In the genomic region with DNA sequence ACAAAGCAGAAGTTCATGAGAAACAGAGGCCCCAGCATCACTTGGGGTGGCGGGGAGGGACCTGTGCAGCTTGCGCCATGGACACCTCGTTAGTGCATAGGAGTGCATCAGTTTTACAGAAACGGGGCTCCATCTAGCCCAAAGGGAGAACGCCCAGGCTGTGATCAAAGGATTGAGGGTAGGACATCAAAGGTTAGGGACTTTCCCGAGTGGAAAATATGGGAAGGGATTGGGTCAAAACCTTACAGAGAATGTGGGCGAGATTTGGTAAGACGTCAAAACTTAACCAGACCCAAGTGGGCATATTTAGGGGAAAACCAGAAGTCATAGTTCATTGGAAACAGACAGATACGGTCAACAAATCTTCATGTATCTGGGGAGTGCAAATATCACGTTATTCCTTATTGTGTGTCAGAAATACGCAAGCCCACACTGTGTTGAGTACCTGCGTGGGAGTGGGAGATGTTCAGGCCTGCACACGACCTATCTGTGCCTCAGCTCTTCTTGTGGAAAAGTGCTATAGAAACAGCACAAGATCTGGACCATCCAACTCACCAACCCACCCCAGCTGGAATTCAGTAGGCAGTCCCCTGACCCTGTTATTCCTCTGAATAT, we compare ENCODE assay signal across 1 cellular context.
TF ChIP-seq lines count a peak whose summit lies in the region.

No MANE protein-coding gene starts in this region.

TF ChIP-seq in GM12878, 131 proteins besides CTCF, POLR2A, EP300 and RAD21 (continued from another document and continues in another):
- TF ChIP-seq TCF3 (IDR thresholded peaks at IDR 0.05; ENCODE audit: borderline replicate concordance, insufficient read depth, low read depth, low read length): 0 out of 2 replicates have a peak, but pooled peaks have one; percentile 34
- no peak for TF ChIP-seq CBX3 (IDR thresholded peaks at IDR 0.05; ENCODE audit: borderline replicate concordance, low read depth)
- TF ChIP-seq BMI1 (IDR thresholded peaks at IDR 0.05; ENCODE audit: borderline replicate concordance): peak; percentile 60; the same call in 1 of the 2 replicates
- peak; percentile 28; the same call in 1 of the 2 replicates for TF ChIP-seq JUNB (IDR thresholded peaks at IDR 0.05)
- TF ChIP-seq MYC (IDR thresholded peaks at IDR 0.05; ENCODE audit: insufficient read depth, insufficient read length, insufficient replicate concordance, low read length, severe bottlenecking): no peak
- TF ChIP-seq, protein P1, sequence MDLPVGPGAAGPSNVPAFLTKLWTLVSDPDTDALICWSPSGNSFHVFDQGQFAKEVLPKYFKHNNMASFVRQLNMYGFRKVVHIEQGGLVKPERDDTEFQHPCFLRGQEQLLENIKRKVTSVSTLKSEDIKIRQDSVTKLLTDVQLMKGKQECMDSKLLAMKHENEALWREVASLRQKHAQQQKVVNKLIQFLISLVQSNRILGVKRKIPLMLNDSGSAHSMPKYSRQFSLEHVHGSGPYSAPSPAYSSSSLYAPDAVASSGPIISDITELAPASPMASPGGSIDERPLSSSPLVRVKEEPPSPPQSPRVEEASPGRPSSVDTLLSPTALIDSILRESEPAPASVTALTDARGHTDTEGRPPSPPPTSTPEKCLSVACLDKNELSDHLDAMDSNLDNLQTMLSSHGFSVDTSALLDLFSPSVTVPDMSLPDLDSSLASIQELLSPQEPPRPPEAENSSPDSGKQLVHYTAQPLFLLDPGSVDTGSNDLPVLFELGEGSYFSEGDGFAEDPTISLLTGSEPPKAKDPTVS (IDR thresholded peaks at IDR 0.05; ENCODE audit: low read depth, low read length): no peak
- TF ChIP-seq, protein P2, sequence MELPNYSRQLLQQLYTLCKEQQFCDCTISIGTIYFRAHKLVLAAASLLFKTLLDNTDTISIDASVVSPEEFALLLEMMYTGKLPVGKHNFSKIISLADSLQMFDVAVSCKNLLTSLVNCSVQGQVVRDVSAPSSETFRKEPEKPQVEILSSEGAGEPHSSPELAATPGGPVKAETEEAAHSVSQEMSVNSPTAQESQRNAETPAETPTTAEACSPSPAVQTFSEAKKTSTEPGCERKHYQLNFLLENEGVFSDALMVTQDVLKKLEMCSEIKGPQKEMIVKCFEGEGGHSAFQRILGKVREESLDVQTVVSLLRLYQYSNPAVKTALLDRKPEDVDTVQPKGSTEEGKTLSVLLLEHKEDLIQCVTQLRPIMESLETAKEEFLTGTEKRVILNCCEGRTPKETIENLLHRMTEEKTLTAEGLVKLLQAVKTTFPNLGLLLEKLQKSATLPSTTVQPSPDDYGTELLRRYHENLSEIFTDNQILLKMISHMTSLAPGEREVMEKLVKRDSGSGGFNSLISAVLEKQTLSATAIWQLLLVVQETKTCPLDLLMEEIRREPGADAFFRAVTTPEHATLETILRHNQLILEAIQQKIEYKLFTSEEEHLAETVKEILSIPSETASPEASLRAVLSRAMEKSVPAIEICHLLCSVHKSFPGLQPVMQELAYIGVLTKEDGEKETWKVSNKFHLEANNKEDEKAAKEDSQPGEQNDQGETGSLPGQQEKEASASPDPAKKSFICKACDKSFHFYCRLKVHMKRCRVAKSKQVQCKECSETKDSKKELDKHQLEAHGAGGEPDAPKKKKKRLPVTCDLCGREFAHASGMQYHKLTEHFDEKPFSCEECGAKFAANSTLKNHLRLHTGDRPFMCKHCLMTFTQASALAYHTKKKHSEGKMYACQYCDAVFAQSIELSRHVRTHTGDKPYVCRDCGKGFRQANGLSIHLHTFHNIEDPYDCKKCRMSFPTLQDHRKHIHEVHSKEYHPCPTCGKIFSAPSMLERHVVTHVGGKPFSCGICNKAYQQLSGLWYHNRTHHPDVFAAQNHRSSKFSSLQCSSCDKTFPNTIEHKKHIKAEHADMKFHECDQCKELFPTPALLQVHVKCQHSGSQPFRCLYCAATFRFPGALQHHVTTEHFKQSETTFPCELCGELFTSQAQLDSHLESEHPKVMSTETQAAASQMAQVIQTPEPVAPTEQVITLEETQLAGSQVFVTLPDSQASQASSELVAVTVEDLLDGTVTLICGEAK (IDR thresholded peaks at IDR 0.05; ENCODE audit: borderline replicate concordance): no peak
- peak; percentile 46; the same call in 1 of the 2 replicates for TF ChIP-seq BCL11A (IDR thresholded peaks at IDR 0.05; ENCODE audit: low read depth, low read length)
- peak; percentile 16 for TF ChIP-seq SP1 (IDR thresholded peaks at IDR 0.05; ENCODE audit: low read depth, low read length)
- no peak for TF ChIP-seq MEF2B (IDR thresholded peaks at IDR 0.05; ENCODE audit: partially characterized antibody, poor library complexity, severe bottlenecking)
- TF ChIP-seq, protein P3, sequence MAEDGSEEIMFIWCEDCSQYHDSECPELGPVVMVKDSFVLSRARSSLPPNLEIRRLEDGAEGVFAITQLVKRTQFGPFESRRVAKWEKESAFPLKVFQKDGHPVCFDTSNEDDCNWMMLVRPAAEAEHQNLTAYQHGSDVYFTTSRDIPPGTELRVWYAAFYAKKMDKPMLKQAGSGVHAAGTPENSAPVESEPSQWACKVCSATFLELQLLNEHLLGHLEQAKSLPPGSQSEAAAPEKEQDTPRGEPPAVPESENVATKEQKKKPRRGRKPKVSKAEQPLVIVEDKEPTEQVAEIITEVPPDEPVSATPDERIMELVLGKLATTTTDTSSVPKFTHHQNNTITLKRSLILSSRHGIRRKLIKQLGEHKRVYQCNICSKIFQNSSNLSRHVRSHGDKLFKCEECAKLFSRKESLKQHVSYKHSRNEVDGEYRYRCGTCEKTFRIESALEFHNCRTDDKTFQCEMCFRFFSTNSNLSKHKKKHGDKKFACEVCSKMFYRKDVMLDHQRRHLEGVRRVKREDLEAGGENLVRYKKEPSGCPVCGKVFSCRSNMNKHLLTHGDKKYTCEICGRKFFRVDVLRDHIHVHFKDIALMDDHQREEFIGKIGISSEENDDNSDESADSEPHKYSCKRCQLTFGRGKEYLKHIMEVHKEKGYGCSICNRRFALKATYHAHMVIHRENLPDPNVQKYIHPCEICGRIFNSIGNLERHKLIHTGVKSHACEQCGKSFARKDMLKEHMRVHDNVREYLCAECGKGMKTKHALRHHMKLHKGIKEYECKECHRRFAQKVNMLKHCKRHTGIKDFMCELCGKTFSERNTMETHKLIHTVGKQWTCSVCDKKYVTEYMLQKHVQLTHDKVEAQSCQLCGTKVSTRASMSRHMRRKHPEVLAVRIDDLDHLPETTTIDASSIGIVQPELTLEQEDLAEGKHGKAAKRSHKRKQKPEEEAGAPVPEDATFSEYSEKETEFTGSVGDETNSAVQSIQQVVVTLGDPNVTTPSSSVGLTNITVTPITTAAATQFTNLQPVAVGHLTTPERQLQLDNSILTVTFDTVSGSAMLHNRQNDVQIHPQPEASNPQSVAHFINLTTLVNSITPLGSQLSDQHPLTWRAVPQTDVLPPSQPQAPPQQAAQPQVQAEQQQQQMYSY (CRISPR knock-in tag; IDR thresholded peaks at IDR 0.05): no peak
- no peak for TF ChIP-seq ETV6 (conservative IDR thresholded peaks at IDR 0.05 in 1 of 2, IDR thresholded peaks at IDR 0.05 in 1 of 2; ENCODE audit: borderline replicate concordance in 1 of 2, low read depth in 1 of 2)
- TF ChIP-seq ESRRA (IDR thresholded peaks at IDR 0.05; ENCODE audit: low read length): no peak
- no peak for TF ChIP-seq FOS (IDR thresholded peaks at IDR 0.05; ENCODE audit: borderline replicate concordance, extremely low read depth, insufficient read length)
- TF ChIP-seq, protein P4, sequence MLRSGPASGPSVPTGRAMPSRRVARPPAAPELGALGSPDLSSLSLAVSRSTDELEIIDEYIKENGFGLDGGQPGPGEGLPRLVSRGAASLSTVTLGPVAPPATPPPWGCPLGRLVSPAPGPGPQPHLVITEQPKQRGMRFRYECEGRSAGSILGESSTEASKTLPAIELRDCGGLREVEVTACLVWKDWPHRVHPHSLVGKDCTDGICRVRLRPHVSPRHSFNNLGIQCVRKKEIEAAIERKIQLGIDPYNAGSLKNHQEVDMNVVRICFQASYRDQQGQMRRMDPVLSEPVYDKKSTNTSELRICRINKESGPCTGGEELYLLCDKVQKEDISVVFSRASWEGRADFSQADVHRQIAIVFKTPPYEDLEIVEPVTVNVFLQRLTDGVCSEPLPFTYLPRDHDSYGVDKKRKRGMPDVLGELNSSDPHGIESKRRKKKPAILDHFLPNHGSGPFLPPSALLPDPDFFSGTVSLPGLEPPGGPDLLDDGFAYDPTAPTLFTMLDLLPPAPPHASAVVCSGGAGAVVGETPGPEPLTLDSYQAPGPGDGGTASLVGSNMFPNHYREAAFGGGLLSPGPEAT (IDR thresholded peaks at IDR 0.05; ENCODE audit: low read depth): peak; percentile 97
- no peak for TF ChIP-seq CEBPB (IDR thresholded peaks at IDR 0.05; ENCODE audit: borderline replicate concordance in 1 of 2, low read depth in 2 of 2, low read length in 2 of 2)
- TF ChIP-seq, protein P5, sequence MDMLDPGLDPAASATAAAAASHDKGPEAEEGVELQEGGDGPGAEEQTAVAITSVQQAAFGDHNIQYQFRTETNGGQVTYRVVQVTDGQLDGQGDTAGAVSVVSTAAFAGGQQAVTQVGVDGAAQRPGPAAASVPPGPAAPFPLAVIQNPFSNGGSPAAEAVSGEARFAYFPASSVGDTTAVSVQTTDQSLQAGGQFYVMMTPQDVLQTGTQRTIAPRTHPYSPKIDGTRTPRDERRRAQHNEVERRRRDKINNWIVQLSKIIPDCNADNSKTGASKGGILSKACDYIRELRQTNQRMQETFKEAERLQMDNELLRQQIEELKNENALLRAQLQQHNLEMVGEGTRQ (IDR thresholded peaks at IDR 0.05; ENCODE audit: borderline replicate concordance, low read depth, low read length): no peak
- TF ChIP-seq ASH2L (IDR thresholded peaks at IDR 0.05; ENCODE audit: borderline replicate concordance, low read depth): no peak
- peak; percentile 86 for TF ChIP-seq DPF2 (IDR thresholded peaks at IDR 0.05)
- peak; percentile 61; the same call in 1 of the 2 replicates for TF ChIP-seq CREB1 (IDR thresholded peaks at IDR 0.05; ENCODE audit: low read depth)
- no peak for TF ChIP-seq RAD51 (IDR thresholded peaks at IDR 0.05)
- TF ChIP-seq WRNIP1 (IDR thresholded peaks at IDR 0.05; ENCODE audit: borderline replicate concordance, low read depth, low read length): no peak
- no peak for TF ChIP-seq ZNF217 (IDR thresholded peaks at IDR 0.05)
- no peak for TF ChIP-seq ZNF384 (IDR thresholded peaks at IDR 0.05; ENCODE audit: borderline replicate concordance, low read depth, low read length)
- 0 out of 2 replicates have a peak, but pooled peaks have one; percentile 70 for TF ChIP-seq STAT3 (IDR thresholded peaks at IDR 0.05; ENCODE audit: low read depth, low read length)
- no peak for TF ChIP-seq FOXK2 (IDR thresholded peaks at IDR 0.05)
- peak; percentile 92 for TF ChIP-seq NR2F1 (conservative IDR thresholded peaks at IDR 0.05)
- TF ChIP-seq IKZF2 (IDR thresholded peaks at IDR 0.05): peak; percentile 97 to 98
- TF ChIP-seq, protein P6, sequence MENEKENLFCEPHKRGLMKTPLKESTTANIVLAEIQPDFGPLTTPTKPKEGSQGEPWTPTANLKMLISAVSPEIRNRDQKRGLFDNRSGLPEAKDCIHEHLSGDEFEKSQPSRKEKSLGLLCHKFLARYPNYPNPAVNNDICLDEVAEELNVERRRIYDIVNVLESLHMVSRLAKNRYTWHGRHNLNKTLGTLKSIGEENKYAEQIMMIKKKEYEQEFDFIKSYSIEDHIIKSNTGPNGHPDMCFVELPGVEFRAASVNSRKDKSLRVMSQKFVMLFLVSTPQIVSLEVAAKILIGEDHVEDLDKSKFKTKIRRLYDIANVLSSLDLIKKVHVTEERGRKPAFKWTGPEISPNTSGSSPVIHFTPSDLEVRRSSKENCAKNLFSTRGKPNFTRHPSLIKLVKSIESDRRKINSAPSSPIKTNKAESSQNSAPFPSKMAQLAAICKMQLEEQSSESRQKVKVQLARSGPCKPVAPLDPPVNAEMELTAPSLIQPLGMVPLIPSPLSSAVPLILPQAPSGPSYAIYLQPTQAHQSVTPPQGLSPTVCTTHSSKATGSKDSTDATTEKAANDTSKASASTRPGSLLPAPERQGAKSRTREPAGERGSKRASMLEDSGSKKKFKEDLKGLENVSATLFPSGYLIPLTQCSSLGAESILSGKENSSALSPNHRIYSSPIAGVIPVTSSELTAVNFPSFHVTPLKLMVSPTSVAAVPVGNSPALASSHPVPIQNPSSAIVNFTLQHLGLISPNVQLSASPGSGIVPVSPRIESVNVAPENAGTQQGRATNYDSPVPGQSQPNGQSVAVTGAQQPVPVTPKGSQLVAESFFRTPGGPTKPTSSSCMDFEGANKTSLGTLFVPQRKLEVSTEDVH (IDR thresholded peaks at IDR 0.05; ENCODE audit: low read depth, partially characterized antibody): no peak
- no peak for TF ChIP-seq NRF1 (conservative IDR thresholded peaks at IDR 0.05; ENCODE audit: low read depth, low read length)
- TF ChIP-seq HDGF (IDR thresholded peaks at IDR 0.05): no peak
- TF ChIP-seq, protein P7, sequence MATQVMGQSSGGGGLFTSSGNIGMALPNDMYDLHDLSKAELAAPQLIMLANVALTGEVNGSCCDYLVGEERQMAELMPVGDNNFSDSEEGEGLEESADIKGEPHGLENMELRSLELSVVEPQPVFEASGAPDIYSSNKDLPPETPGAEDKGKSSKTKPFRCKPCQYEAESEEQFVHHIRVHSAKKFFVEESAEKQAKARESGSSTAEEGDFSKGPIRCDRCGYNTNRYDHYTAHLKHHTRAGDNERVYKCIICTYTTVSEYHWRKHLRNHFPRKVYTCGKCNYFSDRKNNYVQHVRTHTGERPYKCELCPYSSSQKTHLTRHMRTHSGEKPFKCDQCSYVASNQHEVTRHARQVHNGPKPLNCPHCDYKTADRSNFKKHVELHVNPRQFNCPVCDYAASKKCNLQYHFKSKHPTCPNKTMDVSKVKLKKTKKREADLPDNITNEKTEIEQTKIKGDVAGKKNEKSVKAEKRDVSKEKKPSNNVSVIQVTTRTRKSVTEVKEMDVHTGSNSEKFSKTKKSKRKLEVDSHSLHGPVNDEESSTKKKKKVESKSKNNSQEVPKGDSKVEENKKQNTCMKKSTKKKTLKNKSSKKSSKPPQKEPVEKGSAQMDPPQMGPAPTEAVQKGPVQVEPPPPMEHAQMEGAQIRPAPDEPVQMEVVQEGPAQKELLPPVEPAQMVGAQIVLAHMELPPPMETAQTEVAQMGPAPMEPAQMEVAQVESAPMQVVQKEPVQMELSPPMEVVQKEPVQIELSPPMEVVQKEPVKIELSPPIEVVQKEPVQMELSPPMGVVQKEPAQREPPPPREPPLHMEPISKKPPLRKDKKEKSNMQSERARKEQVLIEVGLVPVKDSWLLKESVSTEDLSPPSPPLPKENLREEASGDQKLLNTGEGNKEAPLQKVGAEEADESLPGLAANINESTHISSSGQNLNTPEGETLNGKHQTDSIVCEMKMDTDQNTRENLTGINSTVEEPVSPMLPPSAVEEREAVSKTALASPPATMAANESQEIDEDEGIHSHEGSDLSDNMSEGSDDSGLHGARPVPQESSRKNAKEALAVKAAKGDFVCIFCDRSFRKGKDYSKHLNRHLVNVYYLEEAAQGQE (IDR thresholded peaks at IDR 0.05; ENCODE audit: low read depth, low read length): no peak
- no peak for TF ChIP-seq SUZ12 (IDR thresholded peaks at IDR 0.05; ENCODE audit: unreplicated experiment)
- no peak for TF ChIP-seq SMARCA5 (IDR thresholded peaks at IDR 0.05)
- no peak for TF ChIP-seq PAX8 (IDR thresholded peaks at IDR 0.05)
- no peak for TF ChIP-seq SREBF2 (IDR thresholded peaks at IDR 0.05; ENCODE audit: low read length)
- TF ChIP-seq, protein P8, sequence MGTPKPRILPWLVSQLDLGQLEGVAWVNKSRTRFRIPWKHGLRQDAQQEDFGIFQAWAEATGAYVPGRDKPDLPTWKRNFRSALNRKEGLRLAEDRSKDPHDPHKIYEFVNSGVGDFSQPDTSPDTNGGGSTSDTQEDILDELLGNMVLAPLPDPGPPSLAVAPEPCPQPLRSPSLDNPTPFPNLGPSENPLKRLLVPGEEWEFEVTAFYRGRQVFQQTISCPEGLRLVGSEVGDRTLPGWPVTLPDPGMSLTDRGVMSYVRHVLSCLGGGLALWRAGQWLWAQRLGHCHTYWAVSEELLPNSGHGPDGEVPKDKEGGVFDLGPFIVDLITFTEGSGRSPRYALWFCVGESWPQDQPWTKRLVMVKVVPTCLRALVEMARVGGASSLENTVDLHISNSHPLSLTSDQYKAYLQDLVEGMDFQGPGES (IDR thresholded peaks at IDR 0.05): no peak
